In the genomic region with DNA sequence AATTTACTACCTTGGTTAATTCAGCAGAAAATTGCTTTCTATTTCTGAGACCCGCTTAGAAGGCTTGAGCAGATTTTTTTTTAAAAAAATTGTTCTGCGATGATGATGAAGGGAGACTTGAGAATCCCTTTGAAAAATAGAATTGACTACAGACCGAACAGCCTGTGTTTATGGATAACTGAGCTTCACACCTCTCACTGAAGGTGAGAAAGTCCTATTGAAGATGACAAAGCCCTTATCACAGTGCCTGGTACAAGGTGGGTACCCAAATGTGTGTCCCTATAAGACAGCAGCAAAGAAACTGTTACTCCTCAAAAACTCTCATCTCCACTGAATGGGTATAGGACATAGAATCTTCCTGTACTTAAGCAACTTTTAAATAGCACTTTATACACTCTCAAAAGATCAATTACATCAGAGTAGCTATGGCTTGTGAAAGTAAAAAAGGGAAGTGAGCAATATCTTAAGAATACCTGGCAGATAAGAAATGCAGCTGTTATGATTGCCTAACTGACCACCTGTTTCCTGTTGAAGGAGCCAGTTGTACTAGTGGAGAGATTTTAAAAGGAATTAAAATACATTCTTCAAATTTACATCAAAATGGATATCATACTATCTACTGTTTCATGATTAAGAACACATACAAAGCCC, we compare ENCODE assay signal across 11 cellular contexts.
DNase-seq lines count a peak whose midpoint lies in the region; ATAC-seq and TF ChIP-seq lines count a peak whose summit lies in the region.
"Had no signal": no experiment of that assay in that cellular context is flagged by ENCODE, and none has a peak within 500 bp of the region (broad histone marks: within the 10 kb centered on the region; RNA-seq: fewer than 3 reads in every experiment).

No MANE protein-coding gene starts in this region.

- intact Hi-C loops in cardiac septum (cut with DNase I) = no loop called here

- H3K4me3 ChIP-seq in brain microvascular endothelial cell (ENCODE audit: low read depth, low read length) = no peak overlapping the region
- no peak overlapping the region for H3K4me3 ChIP-seq in suprapubic skin

- WGBS in suprapubic skin = 88% methylated on average over 3 of the region's 3 CpGs

- no peaks in the 10 kb centered on the region for H3K27me3 ChIP-seq in brain microvascular endothelial cell (replicated peaks)
- no peaks in the 10 kb centered on the region for H3K27me3 ChIP-seq in suprapubic skin

- TF ChIP-seq POLR2A in suprapubic skin (IDR thresholded peaks at IDR 0.05) = no peak

- no peak overlapping the region for H3K27ac ChIP-seq in brain microvascular endothelial cell
- H3K27ac ChIP-seq in suprapubic skin = no peak overlapping the region

- peak; percentile 100 for ATAC-seq in GM21528 (IDR thresholded peaks at IDR 0.05; ENCODE audit: low FRiP score, unreplicated experiment)
- peak; percentile 100 for ATAC-seq in HG03469 (IDR thresholded peaks at IDR 0.05; ENCODE audit: unreplicated experiment)
- ATAC-seq: esophagus mucosa had no signal

- DNase-seq in GM10266 (ENCODE audit: extremely low spot score) = peak; percentile 11
- peak; percentile 18 for DNase-seq in brain microvascular endothelial cell
- no peak for DNase-seq in NCI-H82 (lab: John Stamatoyannopoulos, UW)
- no peak for DNase-seq in activated gamma-delta T cell treated with Interleukin-2 at 50 U/mL for 16 hours
- no peak for DNase-seq in suprapubic skin (ENCODE audit: low spot score in 2 of 2)
- DNase-seq in cardiac septum (ENCODE audit: low spot score) = no peak
- DNase-seq: activated CD4-positive, CD25-positive, alpha-beta regulatory T cell; CD4-positive, alpha-beta T cell had no signal

- H3K9me3 ChIP-seq in suprapubic skin = peaks cover 3% of the 10 kb centered on the region

- no peaks in the 10 kb centered on the region for H3K4me1 ChIP-seq in suprapubic skin

- H3K36me3 ChIP-seq in brain microvascular endothelial cell (replicated peaks) (no peaks in the 10 kb centered on the region), suprapubic skin (no peaks in the 10 kb centered on the region)

- TF ChIP-seq EP300 in suprapubic skin (IDR thresholded peaks at IDR 0.05) = no peak

- in situ Hi-C loops in brain microvascular endothelial cell (cut with HindIII; ENCODE audit: low pct_ligation_motif_present, low sequenced_read_pairs) = no loop called here

- TF ChIP-seq CTCF in GM10266 (IDR thresholded peaks at IDR 0.05; ENCODE audit: control insufficient read depth, insufficient read depth, low read depth, missing control alignments) (no peak), brain microvascular endothelial cell (IDR thresholded peaks at IDR 0.05; ENCODE audit: low read depth, low read length, missing control alignments) (no peak), suprapubic skin (IDR thresholded peaks at IDR 0.05) (no peak)

Comparison
In these comparisons a context has a peak if more than half of its experiments do, and no peak if none do; other contexts are left out.
1. DNase-seq: peak in GM10266 (single experiment) and brain microvascular endothelial cell (single experiment); none in NCI-H82 (single experiment), activated gamma-delta T cell treated with Interleukin-2 at 50 U/mL for 16 hours (single experiment), suprapubic skin (0 of 2) and cardiac septum (single experiment).